Comparison of ENCODE assay signal across 17 cellular contexts in the genomic region with DNA sequence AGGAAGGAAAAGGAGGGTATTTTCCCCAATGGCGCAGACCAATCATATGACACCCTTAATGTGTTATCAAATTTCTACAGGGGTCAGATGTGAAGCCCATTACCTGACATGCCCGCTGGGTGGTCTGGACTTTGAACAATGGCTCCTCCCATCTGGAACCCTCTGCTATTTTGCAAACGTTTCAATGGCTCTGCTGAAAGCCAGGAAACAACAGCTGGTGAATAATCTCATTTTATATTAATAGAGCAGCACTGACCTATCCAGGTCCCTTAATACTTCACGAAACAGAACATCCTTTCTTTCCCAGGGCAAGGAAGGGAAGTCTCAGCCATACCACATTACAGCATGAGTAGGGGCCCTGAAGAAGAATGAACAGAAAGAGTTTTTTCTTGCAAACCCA. TPM values are rescaled to one million over a fixed set of nuclear protein-coding genes. Genes with fewer than 3 reads are reported as not detected.
DNase-seq lines count a peak whose midpoint lies in the region; ATAC-seq and TF ChIP-seq lines count a peak whose summit lies in the region.
"Had no signal": no experiment of that assay in that cellular context is flagged by ENCODE, and none has a peak within 500 bp of the region (broad histone marks: within the 10 kb centered on the region; RNA-seq: fewer than 3 reads in every experiment).

No MANE protein-coding gene starts in this region.

- H3K4me3 Mint-ChIP-seq in nephron progenitor cell: no peak overlapping the region
- H3K4me3 Mint-ChIP-seq: B cell had no signal

- H3K4me1 ChIP-seq in right atrium auricular region (peaks cover 0 to 22% of the 10 kb centered on the region in 2 donors), mesenchymal stem cell (ENCODE audit: control insufficient read depth, insufficient read depth, low read depth, low read length) (no peaks in the 10 kb centered on the region)

- WGBS in mesenchymal stem cell: 92% methylated on average over 2 of the region's 4 CpGs

- H3K36me3 ChIP-seq in right atrium auricular region (no peaks in the 10 kb centered on the region), mesenchymal stem cell (ENCODE audit: control insufficient read depth in 1 of 2, insufficient read depth in 2 of 2, low read depth in 1 of 2, low read length in 2 of 2) (no peaks in the 10 kb centered on the region)

- H2AFZ ChIP-seq in mesenchymal stem cell (ENCODE audit: low read depth, low read length): no peak overlapping the region

- no peaks in the 10 kb centered on the region for H3K36me3 Mint-ChIP-seq in nephron progenitor cell (ENCODE audit: low read depth)

- ATAC-seq in Right ventricle myocardium superior (ENCODE audit: poor library complexity) (peak; percentile 50), HG02763 (IDR thresholded peaks at IDR 0.05; ENCODE audit: unreplicated experiment) (no peak)

- DNase-seq in Right ventricle myocardium superior: no peak
- DNase-seq in right atrium auricular region (ENCODE audit: low spot score): no peak
- peak; percentile 64 for DNase-seq in NCI-H146 (lab: John Stamatoyannopoulos, UW)
- DNase-seq in SK-MEL-5 (ENCODE audit: low read depth, low spot score): peak; percentile 54
- peak; percentile 9 for DNase-seq in nephron progenitor cell
- DNase-seq in superior temporal gyrus (ENCODE audit: extremely low spot score): no peak
- no peak for DNase-seq in mesenchymal stem cell
- DNase-seq: COR-L47, HCEC 1CT, KG1, MV-4-11, NCI-H187 treated with DMSO at 0.1 percent for 48 hours, NCI-H345, NCI-H526 treated with DMSO at 0.1 percent for 48 hours, SIG-M5 had no signal

- no peak overlapping the region for H3K4me3 ChIP-seq in right atrium auricular region
- H3K4me3 ChIP-seq in mesenchymal stem cell (ENCODE audit: insufficient read depth in 1 of 2, low read depth in 1 of 2, low read length in 2 of 2): no peak overlapping the region

- no peak overlapping the region for H4K91ac ChIP-seq in mesenchymal stem cell (ENCODE audit: low read length)

- no peak overlapping the region for H3K9ac ChIP-seq in mesenchymal stem cell (ENCODE audit: low read length)

- no peak overlapping the region for H2BK120ac ChIP-seq in mesenchymal stem cell (ENCODE audit: low read depth, low read length)

- in situ Hi-C loops in SK-MEL-5 (cut with HindIII; ENCODE audit: low pct_unique_long_range_greater_than_20kb, low sequenced_read_pairs): no loop called here

- peaks cover 6% of the 10 kb centered on the region for H3K9me3 Mint-ChIP-seq in nephron progenitor cell

- H3K27me3 ChIP-seq in right atrium auricular region: no peaks in the 10 kb centered on the region
- peaks cover 2 to 6% of the 10 kb centered on the region in 2 experiments for H3K27me3 ChIP-seq in mesenchymal stem cell (ENCODE audit: control insufficient read depth in 1 of 2, insufficient read depth in 1 of 2, low read length in 2 of 2)

- peak overlapping the region in 1 of 2 donors; percentile 88 for H3K27ac ChIP-seq in right atrium auricular region
- no peak overlapping the region for H3K27ac ChIP-seq in mesenchymal stem cell (ENCODE audit: low read length, poor library complexity, severe bottlenecking)

- no peak overlapping the region for H3K4me2 ChIP-seq in mesenchymal stem cell (ENCODE audit: low read length, poor library complexity, severe bottlenecking)

- H3K4me1 Mint-ChIP-seq in nephron progenitor cell: peaks cover 22% of the 10 kb centered on the region
- H3K4me1 Mint-ChIP-seq: B cell had no signal

- H2AK5ac ChIP-seq in mesenchymal stem cell (ENCODE audit: low read length, severe bottlenecking): no peak overlapping the region

- TF ChIP-seq CTCF in right atrium auricular region (IDR thresholded peaks at IDR 0.05): no peak
- no peak for TF ChIP-seq CTCF in nephron progenitor cell (IDR thresholded peaks at IDR 0.05)

- H3K4ac ChIP-seq in mesenchymal stem cell (ENCODE audit: low read depth in 1 of 2, low read length in 2 of 2): no peak overlapping the region

- H3K27me3 Mint-ChIP-seq in nephron progenitor cell (ENCODE audit: low read depth, poor library complexity): peaks cover 32% of the 10 kb centered on the region

- no peak overlapping the region for H3K14ac ChIP-seq in mesenchymal stem cell (ENCODE audit: low read length in 2 of 2)

- H3K9me3 ChIP-seq in right atrium auricular region: no peaks in the 10 kb centered on the region
- no peaks in the 10 kb centered on the region for H3K9me3 ChIP-seq in mesenchymal stem cell (ENCODE audit: control insufficient read depth, low read length)

- no peak overlapping the region for H3K23ac ChIP-seq in mesenchymal stem cell (ENCODE audit: low read length in 2 of 2)

- H3K18ac ChIP-seq in mesenchymal stem cell (ENCODE audit: low read depth in 1 of 2, low read length in 2 of 2): no peak overlapping the region

- intact Hi-C loops in Right ventricle myocardium superior (cut with DNase I): no loop called here

- no peak overlapping the region for H4K8ac ChIP-seq in mesenchymal stem cell (ENCODE audit: low read length)

- no peak overlapping the region for H2BK5ac ChIP-seq in mesenchymal stem cell (ENCODE audit: low read depth, low read length, poor library complexity, severe bottlenecking)

- H3K79me1 ChIP-seq in mesenchymal stem cell (replicated peaks; ENCODE audit: low read length, poor library complexity, severe bottlenecking): no peaks in the 10 kb centered on the region

- no peak overlapping the region for H3K27ac Mint-ChIP-seq in nephron progenitor cell
- H3K27ac Mint-ChIP-seq: B cell had no signal

- H2BK12ac ChIP-seq in mesenchymal stem cell (ENCODE audit: low read length in 2 of 2): no peak overlapping the region

- no peak overlapping the region for H2BK15ac ChIP-seq in mesenchymal stem cell (ENCODE audit: low read depth, poor library complexity, severe bottlenecking)

RNA-seq across cellular contexts. Expression of a gene that starts 20.3 kb away (rescaled TPM):
- 58.7 TPM for total RNA-seq in Right ventricle myocardium superior
- total RNA-seq in right atrium auricular region: 10 to 100 TPM; 36.6 to 42.0 TPM
- total RNA-seq in SK-MEL-5 (2014; rRNA removed; shearing (Covaris generic)): 22.3 and 26.5 TPM in 2 replicates
- 22.9 and 33.9 TPM in 2 replicates for polyA plus RNA-seq in SK-MEL-5 (2015; cell fraction: cytosol; rRNA removed)
- 18.7 and 19.3 TPM in 2 replicates for polyA plus RNA-seq in SK-MEL-5 (2015; cell fraction: nucleus; rRNA removed)
- polyA plus RNA-seq in mesenchymal stem cell (2013, experiment 1 of 2): 58.1 TPM
- 58.5 TPM for polyA plus RNA-seq in mesenchymal stem cell (2013, experiment 2 of 2)

Comparison
In these comparisons a context has a peak if more than half of its experiments do, and no peak if none do; other contexts are left out.
1. DNase-seq: peak in NCI-H146 (single experiment), SK-MEL-5 (single experiment) and nephron progenitor cell (single experiment); none in Right ventricle myocardium superior (single experiment), right atrium auricular region (single experiment), superior temporal gyrus (single experiment) and mesenchymal stem cell (single experiment).